ENCODE assay signal across 1 cellular context in genomic region chr6:41373919-41374617, GRCh38.
TF ChIP-seq lines count a peak whose summit lies in the region.

No MANE protein-coding gene starts in this region.

TF ChIP-seq in GM23338, 12 proteins besides CTCF, POLR2A, EP300 and RAD21 (continued from another document):
- TF ChIP-seq ZNF331 (CRISPR knock-in tag; IDR thresholded peaks at IDR 0.05; ENCODE audit: low read depth) (no peak), EZH2 (IDR thresholded peaks at IDR 0.05; ENCODE audit: low read depth, unreplicated experiment) (peak; percentile 13)
TF ChIP-seq in GM23338: peak in this region for 3.
